35 cellular contexts compared by ENCODE assay signal in the genomic region with DNA sequence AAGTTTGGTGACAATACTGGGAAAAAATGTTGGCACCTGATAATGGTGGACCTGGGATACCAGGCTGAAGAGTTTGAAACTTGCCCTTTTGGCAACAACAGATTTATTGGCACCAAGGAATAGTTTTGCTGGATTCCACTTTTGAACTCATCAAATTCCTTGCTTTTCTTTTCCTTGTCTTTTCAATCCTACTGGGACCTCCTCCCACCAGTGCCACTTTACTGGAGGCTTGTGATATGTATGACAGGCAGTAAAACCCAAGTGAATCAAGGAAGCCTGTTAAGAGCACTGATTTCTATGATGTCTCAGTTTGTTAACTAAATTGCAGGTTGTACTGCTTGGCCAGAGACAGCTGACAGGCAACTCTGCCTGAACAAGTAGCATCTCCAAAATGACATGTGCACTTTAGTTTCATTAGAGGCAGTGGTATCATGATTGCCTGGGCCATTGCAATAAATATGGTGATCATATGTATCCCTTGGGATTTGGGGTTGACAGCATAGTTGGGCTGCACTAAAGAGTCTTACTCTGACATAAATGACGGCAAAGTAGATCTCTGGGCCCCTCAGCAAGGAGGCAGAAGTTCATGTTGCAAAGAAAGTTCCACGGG.
"Had no signal": no experiment of that assay in that cellular context is flagged by ENCODE, and none has a peak within 500 bp of the region (broad histone marks: within the 10 kb centered on the region; RNA-seq: fewer than 3 reads in every experiment).

No MANE protein-coding gene starts in this region.

- H3K9ac ChIP-seq: KMS-11 had no signal

- H3K36me3 ChIP-seq: MG63 had no signal

- H3K4me2 ChIP-seq: KMS-11 had no signal

- H3K9me3 ChIP-seq: MG63 had no signal

- H3K27me3 ChIP-seq: MG63 had no signal

- DNase-seq: Karpas-422, Kasumi-1, MG63, MM.1S, MV-4-11, NCI-H1048, NCI-H1092, NCI-H1092 treated with DMSO at 0.1 percent for 48 hours, NCI-H1105, NCI-H1105 treated with DMSO at 0.1 percent for 48 hours, NCI-H1417, NCI-H1417 treated with DMSO at 0.1 percent for 48 hours, NCI-H1436, NCI-H1436 treated with DMSO at 0.1 percent for 48 hours, NCI-H146, NCI-H1694, NCI-H1694 treated with DMSO at 0.1 percent for 48 hours, NCI-H187, NCI-H187 treated with DMSO at 0.1 percent for 48 hours, NCI-H1930, NCI-H2029, NCI-H2029 treated with DMSO at 0.1 percent for 48 hours, NCI-H2081, NCI-H2081 treated with DMSO at 0.1 percent for 48 hours, NCI-H2107, NCI-H2227 treated with DMSO at 0.1 percent for 48 hours, NCI-H226, NCI-H345, NCI-H446, NCI-H446 treated with DMSO at 0.1 percent for 48 hours, NCI-H510A, NCI-H510A treated with DMSO at 0.1 percent for 48 hours, NCI-H524, NCI-H524 treated with DMSO at 0.1 percent for 48 hours had no signal

- H3K4me3 ChIP-seq: MG63 had no signal

- H3K27ac ChIP-seq: KMS-11 had no signal
